Comparison of ENCODE assay signal across 21 cellular contexts in the genomic region with DNA sequence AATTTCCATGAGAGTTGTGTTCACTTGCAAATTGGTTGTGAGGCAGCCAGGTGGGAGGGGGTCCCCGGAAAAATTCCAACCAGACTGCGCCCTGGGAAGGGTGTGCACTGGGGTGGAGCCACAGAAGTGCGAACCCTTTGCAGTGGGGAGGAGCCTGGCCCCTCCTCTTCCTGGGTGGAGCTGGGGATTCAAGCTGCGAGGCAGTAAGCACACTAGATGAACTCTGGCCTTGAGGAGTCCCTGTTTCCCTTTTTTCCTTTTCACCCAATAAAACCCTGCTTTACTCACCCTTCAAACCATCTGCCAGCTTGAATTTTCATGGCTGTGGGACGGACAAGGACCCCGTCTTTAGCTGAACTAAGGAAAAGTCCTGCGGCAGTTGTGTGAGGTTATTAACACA. TPM values are rescaled to one million over a fixed set of nuclear protein-coding genes. Genes with fewer than 3 reads are reported as not detected.
DNase-seq lines count a peak whose midpoint lies in the region; ATAC-seq, FAIRE-seq and TF ChIP-seq lines count a peak whose summit lies in the region.
"Had no signal": no experiment of that assay in that cellular context is flagged by ENCODE, and none has a peak within 500 bp of the region (broad histone marks: within the 10 kb centered on the region; RNA-seq: fewer than 3 reads in every experiment).

No MANE protein-coding gene starts in this region.

- H2BK12ac ChIP-seq in neuronal stem cell (ENCODE audit: low read length) = no peak overlapping the region

- no peaks in the 10 kb centered on the region for H3K79me1 ChIP-seq in neuronal stem cell (ENCODE audit: low read depth, low read length)

- H2BK120ac ChIP-seq in neuronal stem cell (ENCODE audit: low read depth, low read length) = no peak overlapping the region

- H2BK5ac ChIP-seq in neuronal stem cell (ENCODE audit: low read length) = no peak overlapping the region

- no CpG with 5 or more reads among the region's 7 CpGs for whole genome bisulfite sequencing in neuronal stem cell (ENCODE audit: extremely low coverage in 2 of 2, insufficient read length in 2 of 2, insufficient replicate concordance in 1 of 2), 2 donors

- H2AFZ ChIP-seq in neuronal stem cell (ENCODE audit: low read length) = peak overlapping the region; percentile 28

- no peak overlapping the region for H4K91ac ChIP-seq in neuronal stem cell (ENCODE audit: low read depth, low read length, poor library complexity)

- H3K18ac ChIP-seq in neuronal stem cell (ENCODE audit: low read length) = no peak overlapping the region

- no peak overlapping the region for H3K9ac ChIP-seq in neuronal stem cell (ENCODE audit: low read depth, low read length, poor library complexity)

- no peak overlapping the region for H3K4me3 ChIP-seq in neuronal stem cell (ENCODE audit: low read length in 2 of 2)
- H3K4me3 ChIP-seq: coronary artery, lower lobe of right lung, right atrium auricular region, thoracic aorta had no signal

- H3K9me3 ChIP-seq in neuronal stem cell (replicated peaks in 1 of 2; ENCODE audit: control insufficient read depth in 2 of 2, insufficient read depth in 1 of 2, low read depth in 1 of 2, low read length in 2 of 2) = peaks cover 0 to 2% of the 10 kb centered on the region in 2 donors
- H3K9me3 ChIP-seq: lower lobe of right lung, right atrium auricular region, thoracic aorta had no signal

- peaks cover 0 to 3% of the 10 kb centered on the region in 2 donors for H3K4me1 ChIP-seq in neuronal stem cell (ENCODE audit: control insufficient read depth in 2 of 2, insufficient read depth in 1 of 2, low read depth in 1 of 2, low read length in 2 of 2)
- H3K4me1 ChIP-seq: right atrium auricular region had no signal

- TF ChIP-seq POLR2A in H54 (IDR thresholded peaks at IDR 0.05; ENCODE audit: low read depth, low read length) = no peak
- TF ChIP-seq POLR2A in erythroblast (IDR thresholded peaks at IDR 0.05; ENCODE audit: low read length) = no peak

- no peak for DNase-seq in H54 (ENCODE audit: insufficient read length, low spot score)
- DNase-seq in SHP77 treated with DMSO at 0.1 percent for 48 hours (lab: John Stamatoyannopoulos, UW) = peak; percentile 71
- peak; percentile 9 to 22 for DNase-seq in erythroblast (lab: John Stamatoyannopoulos, UW)
- no peak for DNase-seq in neuronal stem cell (ENCODE audit: low spot score)
- no peak for DNase-seq in activated effector memory CD4-positive, alpha-beta T cell treated with anti-CD3 and anti-CD28 coated beads, Interleukin-2, amount 50 U/mL, for 16 hours
- no peak for DNase-seq in stimulated activated naive CD8-positive, alpha-beta T cell treated with anti-CD3 and anti-CD28 coated beads, Interleukin-15, amount 100 ng/mL, for 72 hours
- no peak for DNase-seq in GM13977 (ENCODE audit: low spot score)
- DNase-seq: ACHN; activated naive CD8-positive, alpha-beta T cell treated with anti-CD3 and anti-CD28 coated beads for 36 hours; lower lobe of right lung; MM.1S; NCI-H1694 treated with DMSO at 0.1 percent for 48 hours; NCI-H226 had no signal

- H3K27ac Mint-ChIP-seq in stimulated activated naive CD8-positive, alpha-beta T cell treated with anti-CD3 and anti-CD28 coated beads, Interleukin-15, amount 100 ng/mL, for 72 hours = no peak overlapping the region
- H3K27ac Mint-ChIP-seq: activated CD4-positive, alpha-beta T cell treated with anti-CD3 and anti-CD28 coated beads for 36 hours; activated naive CD8-positive, alpha-beta T cell treated with anti-CD3 and anti-CD28 coated beads for 36 hours had no signal

- no peak for TF ChIP-seq CTCF in GM13977 (IDR thresholded peaks at IDR 0.05; ENCODE audit: extremely low read depth, insufficient read depth, missing control alignments)

- no peak overlapping the region for H3K23ac ChIP-seq in neuronal stem cell (ENCODE audit: low read depth, low read length, poor library complexity)

- H3K36me3 ChIP-seq in neuronal stem cell (replicated peaks in 1 of 2; ENCODE audit: control insufficient read depth in 2 of 2, insufficient read depth in 2 of 2, low read length in 2 of 2) = no peaks in the 10 kb centered on the region
- H3K36me3 ChIP-seq: lower lobe of right lung, right atrium auricular region, thoracic aorta had no signal

- H3K27ac ChIP-seq in neuronal stem cell (replicated peaks; ENCODE audit: low read length) = no peak overlapping the region
- H3K27ac ChIP-seq: C4-2B, coronary artery, lower lobe of right lung, right atrium auricular region, RWPE1, thoracic aorta had no signal

- H3K9me3 Mint-ChIP-seq in stimulated activated naive CD8-positive, alpha-beta T cell treated with anti-CD3 and anti-CD28 coated beads, Interleukin-15, amount 100 ng/mL, for 72 hours = no peaks in the 10 kb centered on the region
- H3K9me3 Mint-ChIP-seq: activated naive CD8-positive, alpha-beta T cell treated with anti-CD3 and anti-CD28 coated beads for 36 hours had no signal

- no peaks in the 10 kb centered on the region for H3K27me3 Mint-ChIP-seq in stimulated activated naive CD8-positive, alpha-beta T cell treated with anti-CD3 and anti-CD28 coated beads, Interleukin-15, amount 100 ng/mL, for 72 hours
- H3K27me3 Mint-ChIP-seq: activated naive CD8-positive, alpha-beta T cell treated with anti-CD3 and anti-CD28 coated beads for 36 hours had no signal

- no peaks in the 10 kb centered on the region for H3K27me3 ChIP-seq in neuronal stem cell (ENCODE audit: control insufficient read depth in 3 of 3, insufficient read depth in 3 of 3, low read depth in 1 of 3, low read length in 3 of 3)
- H3K27me3 ChIP-seq: right atrium auricular region had no signal

- no peak overlapping the region for H2AK5ac ChIP-seq in neuronal stem cell (ENCODE audit: low read depth, low read length)

- peaks cover 10% of the 10 kb centered on the region for H3K4me1 Mint-ChIP-seq in stimulated activated naive CD8-positive, alpha-beta T cell treated with anti-CD3 and anti-CD28 coated beads, Interleukin-15, amount 100 ng/mL, for 72 hours
- H3K4me1 Mint-ChIP-seq: activated naive CD8-positive, alpha-beta T cell treated with anti-CD3 and anti-CD28 coated beads for 36 hours had no signal

- ATAC-seq in stimulated activated naive CD8-positive, alpha-beta T cell treated with anti-CD3 and anti-CD28 coated beads, Interleukin-15, amount 100 ng/mL, for 72 hours = no peak
- no peak for ATAC-seq in HG03108 (IDR thresholded peaks at IDR 0.05; ENCODE audit: unreplicated experiment)
- ATAC-seq: activated CD4-positive, alpha-beta T cell treated with anti-CD3 and anti-CD28 coated beads for 36 hours; lower lobe of right lung had no signal

- in situ Hi-C loops in GM13977 (cut with MboI; ENCODE audit: low pct_unique_long_range_greater_than_20kb, low sequenced_read_pairs, unreplicated experiment) = no loop called here

- no peak overlapping the region for H3K4me3 Mint-ChIP-seq in stimulated activated naive CD8-positive, alpha-beta T cell treated with anti-CD3 and anti-CD28 coated beads, Interleukin-15, amount 100 ng/mL, for 72 hours
- H3K4me3 Mint-ChIP-seq: activated CD4-positive, alpha-beta T cell treated with anti-CD3 and anti-CD28 coated beads for 36 hours; activated naive CD8-positive, alpha-beta T cell treated with anti-CD3 and anti-CD28 coated beads for 36 hours had no signal

- H3K4me2 ChIP-seq in neuronal stem cell (ENCODE audit: insufficient read depth, low read length, poor library complexity, severe bottlenecking) = no peak overlapping the region

- peak; percentile 23 for FAIRE-seq in H54 (lab: Jason Lieb, UNC)
- FAIRE-seq: GM18507 had no signal

- no peak overlapping the region for H3K4ac ChIP-seq in neuronal stem cell (ENCODE audit: low read length)

- no peak overlapping the region for H3K14ac ChIP-seq in neuronal stem cell (ENCODE audit: low read length)

- H4K8ac ChIP-seq in neuronal stem cell (ENCODE audit: low read depth, low read length) = no peak overlapping the region

- no peak overlapping the region for H2BK15ac ChIP-seq in neuronal stem cell (ENCODE audit: low read length)

RNA-seq across cellular contexts. Expression of a gene that starts 31.0 kb away (rescaled TPM):
- 19.1 TPM for polyA plus RNA-seq in neuronal stem cell (2013, experiment 1 of 2)
- 22.7 TPM for polyA plus RNA-seq in neuronal stem cell (2013, experiment 2 of 2)

Comparison
In these comparisons a context has a peak if more than half of its experiments do, and no peak if none do; other contexts are left out.
1. DNase-seq: peak in SHP77 treated with DMSO at 0.1 percent for 48 hours (single experiment) and erythroblast (2 of 2); none in H54 (single experiment), neuronal stem cell (single experiment), activated effector memory CD4-positive, alpha-beta T cell treated with anti-CD3 and anti-CD28 coated beads, Interleukin-2, amount 50 U/mL, for 16 hours (single experiment), stimulated activated naive CD8-positive, alpha-beta T cell treated with anti-CD3 and anti-CD28 coated beads, Interleukin-15, amount 100 ng/mL, for 72 hours (0 of 2) and GM13977 (single experiment).